ENCODE assay signal across 1 cellular context in the genomic region with DNA sequence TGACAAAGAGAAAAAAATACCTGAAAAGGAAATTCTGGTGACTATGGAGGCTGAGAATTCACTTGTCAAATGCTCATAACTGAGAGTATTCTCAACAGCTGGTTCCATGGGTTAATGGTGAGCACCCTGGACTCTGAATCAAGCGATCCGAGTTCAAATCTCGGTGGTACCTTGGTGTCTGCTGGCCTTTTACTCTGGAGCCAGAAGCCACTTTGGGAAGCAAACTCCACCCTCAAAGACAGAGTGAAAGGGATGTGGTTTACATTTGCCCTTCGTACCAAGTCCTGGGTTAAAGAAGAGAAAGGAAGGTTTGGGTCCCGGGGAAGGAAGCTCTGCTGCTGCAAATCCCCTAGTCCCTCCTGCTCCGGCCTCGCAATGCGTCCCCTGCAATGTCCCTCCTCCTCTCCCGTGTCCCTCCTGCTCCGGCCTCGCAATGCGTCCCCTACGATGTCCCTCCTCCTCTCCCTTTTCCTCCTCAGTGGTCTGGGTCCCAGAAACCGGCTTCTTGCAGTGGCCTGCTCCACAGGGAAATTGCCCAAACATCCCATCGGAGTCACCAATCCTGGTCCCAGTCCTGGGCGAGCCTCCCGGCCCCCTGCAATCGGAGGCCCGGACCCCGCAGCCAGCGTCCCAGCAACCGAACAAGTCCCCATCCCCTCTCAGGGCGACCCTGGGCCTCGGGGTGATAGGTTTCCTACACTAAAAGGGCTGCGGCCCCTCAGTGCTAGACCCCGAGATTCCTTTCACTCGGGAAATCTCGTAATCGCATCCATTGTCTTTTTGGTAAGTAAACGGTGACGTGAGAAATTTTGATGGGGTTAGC.
A peak's percentile ranks its signal among the peaks of the same experiment; 100 is the strongest.
TF ChIP-seq lines count a peak whose summit lies in the region.

No MANE protein-coding gene starts in this region.

TF ChIP-seq in K562, 482 proteins besides CTCF, POLR2A, EP300 and RAD21 (continued from another document and continues in another):
- TF ChIP-seq, protein P1, sequence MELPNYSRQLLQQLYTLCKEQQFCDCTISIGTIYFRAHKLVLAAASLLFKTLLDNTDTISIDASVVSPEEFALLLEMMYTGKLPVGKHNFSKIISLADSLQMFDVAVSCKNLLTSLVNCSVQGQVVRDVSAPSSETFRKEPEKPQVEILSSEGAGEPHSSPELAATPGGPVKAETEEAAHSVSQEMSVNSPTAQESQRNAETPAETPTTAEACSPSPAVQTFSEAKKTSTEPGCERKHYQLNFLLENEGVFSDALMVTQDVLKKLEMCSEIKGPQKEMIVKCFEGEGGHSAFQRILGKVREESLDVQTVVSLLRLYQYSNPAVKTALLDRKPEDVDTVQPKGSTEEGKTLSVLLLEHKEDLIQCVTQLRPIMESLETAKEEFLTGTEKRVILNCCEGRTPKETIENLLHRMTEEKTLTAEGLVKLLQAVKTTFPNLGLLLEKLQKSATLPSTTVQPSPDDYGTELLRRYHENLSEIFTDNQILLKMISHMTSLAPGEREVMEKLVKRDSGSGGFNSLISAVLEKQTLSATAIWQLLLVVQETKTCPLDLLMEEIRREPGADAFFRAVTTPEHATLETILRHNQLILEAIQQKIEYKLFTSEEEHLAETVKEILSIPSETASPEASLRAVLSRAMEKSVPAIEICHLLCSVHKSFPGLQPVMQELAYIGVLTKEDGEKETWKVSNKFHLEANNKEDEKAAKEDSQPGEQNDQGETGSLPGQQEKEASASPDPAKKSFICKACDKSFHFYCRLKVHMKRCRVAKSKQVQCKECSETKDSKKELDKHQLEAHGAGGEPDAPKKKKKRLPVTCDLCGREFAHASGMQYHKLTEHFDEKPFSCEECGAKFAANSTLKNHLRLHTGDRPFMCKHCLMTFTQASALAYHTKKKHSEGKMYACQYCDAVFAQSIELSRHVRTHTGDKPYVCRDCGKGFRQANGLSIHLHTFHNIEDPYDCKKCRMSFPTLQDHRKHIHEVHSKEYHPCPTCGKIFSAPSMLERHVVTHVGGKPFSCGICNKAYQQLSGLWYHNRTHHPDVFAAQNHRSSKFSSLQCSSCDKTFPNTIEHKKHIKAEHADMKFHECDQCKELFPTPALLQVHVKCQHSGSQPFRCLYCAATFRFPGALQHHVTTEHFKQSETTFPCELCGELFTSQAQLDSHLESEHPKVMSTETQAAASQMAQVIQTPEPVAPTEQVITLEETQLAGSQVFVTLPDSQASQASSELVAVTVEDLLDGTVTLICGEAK (IDR thresholded peaks at IDR 0.05): peak; percentile 64
- TF ChIP-seq, protein P1 (CRISPR knock-in tag; IDR thresholded peaks at IDR 0.05): no peak
- no peak for TF ChIP-seq ZNF232 (CRISPR knock-in tag; IDR thresholded peaks at IDR 0.05)
- no peak for TF ChIP-seq ZNF75A (CRISPR knock-in tag; IDR thresholded peaks at IDR 0.05)
- TF ChIP-seq, protein P2, sequence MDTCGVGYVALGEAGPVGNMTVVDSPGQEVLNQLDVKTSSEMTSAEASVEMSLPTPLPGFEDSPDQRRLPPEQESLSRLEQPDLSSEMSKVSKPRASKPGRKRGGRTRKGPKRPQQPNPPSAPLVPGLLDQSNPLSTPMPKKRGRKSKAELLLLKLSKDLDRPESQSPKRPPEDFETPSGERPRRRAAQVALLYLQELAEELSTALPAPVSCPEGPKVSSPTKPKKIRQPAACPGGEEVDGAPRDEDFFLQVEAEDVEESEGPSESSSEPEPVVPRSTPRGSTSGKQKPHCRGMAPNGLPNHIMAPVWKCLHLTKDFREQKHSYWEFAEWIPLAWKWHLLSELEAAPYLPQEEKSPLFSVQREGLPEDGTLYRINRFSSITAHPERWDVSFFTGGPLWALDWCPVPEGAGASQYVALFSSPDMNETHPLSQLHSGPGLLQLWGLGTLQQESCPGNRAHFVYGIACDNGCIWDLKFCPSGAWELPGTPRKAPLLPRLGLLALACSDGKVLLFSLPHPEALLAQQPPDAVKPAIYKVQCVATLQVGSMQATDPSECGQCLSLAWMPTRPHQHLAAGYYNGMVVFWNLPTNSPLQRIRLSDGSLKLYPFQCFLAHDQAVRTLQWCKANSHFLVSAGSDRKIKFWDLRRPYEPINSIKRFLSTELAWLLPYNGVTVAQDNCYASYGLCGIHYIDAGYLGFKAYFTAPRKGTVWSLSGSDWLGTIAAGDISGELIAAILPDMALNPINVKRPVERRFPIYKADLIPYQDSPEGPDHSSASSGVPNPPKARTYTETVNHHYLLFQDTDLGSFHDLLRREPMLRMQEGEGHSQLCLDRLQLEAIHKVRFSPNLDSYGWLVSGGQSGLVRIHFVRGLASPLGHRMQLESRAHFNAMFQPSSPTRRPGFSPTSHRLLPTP (IDR thresholded peaks at IDR 0.05; ENCODE audit: borderline replicate concordance, extremely low read depth, insufficient read length): peak; percentile 22
- no peak for TF ChIP-seq JUNB (CRISPR knock-in tag; conservative IDR thresholded peaks at IDR 0.05)
- 0 out of 2 replicates have a peak, but pooled peaks have one; percentile 18 for TF ChIP-seq ETV1 (tag; conservative IDR thresholded peaks at IDR 0.05; ENCODE audit: low read depth)
- TF ChIP-seq, protein P3, sequence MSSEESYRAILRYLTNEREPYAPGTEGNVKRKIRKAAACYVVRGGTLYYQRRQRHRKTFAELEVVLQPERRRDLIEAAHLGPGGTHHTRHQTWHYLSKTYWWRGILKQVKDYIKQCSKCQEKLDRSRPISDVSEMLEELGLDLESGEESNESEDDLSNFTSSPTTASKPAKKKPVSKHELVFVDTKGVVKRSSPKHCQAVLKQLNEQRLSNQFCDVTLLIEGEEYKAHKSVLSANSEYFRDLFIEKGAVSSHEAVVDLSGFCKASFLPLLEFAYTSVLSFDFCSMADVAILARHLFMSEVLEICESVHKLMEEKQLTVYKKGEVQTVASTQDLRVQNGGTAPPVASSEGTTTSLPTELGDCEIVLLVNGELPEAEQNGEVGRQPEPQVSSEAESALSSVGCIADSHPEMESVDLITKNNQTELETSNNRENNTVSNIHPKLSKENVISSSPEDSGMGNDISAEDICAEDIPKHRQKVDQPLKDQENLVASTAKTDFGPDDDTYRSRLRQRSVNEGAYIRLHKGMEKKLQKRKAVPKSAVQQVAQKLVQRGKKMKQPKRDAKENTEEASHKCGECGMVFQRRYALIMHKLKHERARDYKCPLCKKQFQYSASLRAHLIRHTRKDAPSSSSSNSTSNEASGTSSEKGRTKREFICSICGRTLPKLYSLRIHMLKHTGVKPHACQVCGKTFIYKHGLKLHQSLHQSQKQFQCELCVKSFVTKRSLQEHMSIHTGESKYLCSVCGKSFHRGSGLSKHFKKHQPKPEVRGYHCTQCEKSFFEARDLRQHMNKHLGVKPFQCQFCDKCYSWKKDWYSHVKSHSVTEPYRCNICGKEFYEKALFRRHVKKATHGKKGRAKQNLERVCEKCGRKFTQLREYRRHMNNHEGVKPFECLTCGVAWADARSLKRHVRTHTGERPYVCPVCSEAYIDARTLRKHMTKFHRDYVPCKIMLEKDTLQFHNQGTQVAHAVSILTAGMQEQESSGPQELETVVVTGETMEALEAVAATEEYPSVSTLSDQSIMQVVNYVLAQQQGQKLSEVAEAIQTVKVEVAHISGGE (CRISPR knock-in tag; IDR thresholded peaks at IDR 0.05): 0 out of 6 replicates have a peak, but pooled peaks of 1 of the 3 experiments have one; percentile 23
- peak; percentile 98 for TF ChIP-seq TBP (optimal IDR thresholded peaks at IDR 0.05; ENCODE audit: low read depth, low read length)
- TF ChIP-seq, protein P4, sequence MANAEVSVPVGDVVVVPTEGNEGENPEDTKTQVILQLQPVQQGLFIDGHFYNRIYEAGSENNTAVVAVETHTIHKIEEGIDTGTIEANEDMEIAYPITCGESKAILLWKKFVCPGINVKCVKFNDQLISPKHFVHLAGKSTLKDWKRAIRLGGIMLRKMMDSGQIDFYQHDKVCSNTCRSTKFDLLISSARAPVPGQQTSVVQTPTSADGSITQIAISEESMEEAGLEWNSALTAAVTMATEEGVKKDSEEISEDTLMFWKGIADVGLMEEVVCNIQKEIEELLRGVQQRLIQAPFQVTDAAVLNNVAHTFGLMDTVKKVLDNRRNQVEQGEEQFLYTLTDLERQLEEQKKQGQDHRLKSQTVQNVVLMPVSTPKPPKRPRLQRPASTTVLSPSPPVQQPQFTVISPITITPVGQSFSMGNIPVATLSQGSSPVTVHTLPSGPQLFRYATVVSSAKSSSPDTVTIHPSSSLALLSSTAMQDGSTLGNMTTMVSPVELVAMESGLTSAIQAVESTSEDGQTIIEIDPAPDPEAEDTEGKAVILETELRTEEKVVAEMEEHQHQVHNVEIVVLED (CRISPR knock-in tag; IDR thresholded peaks at IDR 0.05): no peak
- 0 out of 2 replicates have a peak, but pooled peaks have one; percentile 56 for TF ChIP-seq ELF4 (CRISPR knock-in tag; IDR thresholded peaks at IDR 0.05)
- TF ChIP-seq, protein P5, sequence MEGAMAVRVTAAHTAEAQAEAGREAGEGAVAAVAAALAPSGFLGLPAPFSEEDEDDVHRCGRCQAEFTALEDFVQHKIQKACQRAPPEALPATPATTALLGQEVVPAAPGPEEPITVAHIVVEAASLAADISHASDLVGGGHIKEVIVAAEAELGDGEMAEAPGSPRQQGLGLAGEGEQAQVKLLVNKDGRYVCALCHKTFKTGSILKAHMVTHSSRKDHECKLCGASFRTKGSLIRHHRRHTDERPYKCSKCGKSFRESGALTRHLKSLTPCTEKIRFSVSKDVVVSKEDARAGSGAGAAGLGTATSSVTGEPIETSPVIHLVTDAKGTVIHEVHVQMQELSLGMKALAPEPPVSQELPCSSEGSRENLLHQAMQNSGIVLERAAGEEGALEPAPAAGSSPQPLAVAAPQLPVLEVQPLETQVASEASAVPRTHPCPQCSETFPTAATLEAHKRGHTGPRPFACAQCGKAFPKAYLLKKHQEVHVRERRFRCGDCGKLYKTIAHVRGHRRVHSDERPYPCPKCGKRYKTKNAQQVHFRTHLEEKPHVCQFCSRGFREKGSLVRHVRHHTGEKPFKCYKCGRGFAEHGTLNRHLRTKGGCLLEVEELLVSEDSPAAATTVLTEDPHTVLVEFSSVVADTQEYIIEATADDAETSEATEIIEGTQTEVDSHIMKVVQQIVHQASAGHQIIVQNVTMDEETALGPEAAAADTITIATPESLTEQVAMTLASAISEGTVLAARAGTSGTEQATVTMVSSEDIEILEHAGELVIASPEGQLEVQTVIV (CRISPR knock-in tag; IDR thresholded peaks at IDR 0.05; ENCODE audit: borderline replicate concordance): no peak
- TF ChIP-seq POLR2H (tag; IDR thresholded peaks at IDR 0.05; ENCODE audit: low read depth): peak; percentile 99
- TF ChIP-seq FOSL1 (tag; conservative IDR thresholded peaks at IDR 0.05): 0 out of 2 replicates have a peak, but pooled peaks have one; percentile 23
- no peak for TF ChIP-seq HEY1 (CRISPR knock-in tag; IDR thresholded peaks at IDR 0.05; ENCODE audit: borderline replicate concordance)
- no peak for TF ChIP-seq LEF1 (IDR thresholded peaks at IDR 0.05)
- peak; percentile 60; the same call in 1 of the 2 replicates for TF ChIP-seq ZNF263 (CRISPR knock-in tag; IDR thresholded peaks at IDR 0.05; ENCODE audit: borderline replicate concordance)
- TF ChIP-seq ESRRA (IDR thresholded peaks at IDR 0.05; ENCODE audit: borderline replicate concordance, low read depth): peak; percentile 67
- TF ChIP-seq, protein P6, sequence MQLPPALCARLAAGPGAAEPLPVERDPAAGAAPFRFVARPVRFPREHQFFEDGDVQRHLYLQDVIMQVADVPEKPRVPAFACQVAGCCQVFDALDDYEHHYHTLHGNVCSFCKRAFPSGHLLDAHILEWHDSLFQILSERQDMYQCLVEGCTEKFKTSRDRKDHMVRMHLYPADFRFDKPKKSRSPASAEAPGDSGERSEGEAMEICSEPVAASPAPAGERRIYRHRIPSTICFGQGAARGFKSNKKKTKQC (CRISPR knock-in tag; IDR thresholded peaks at IDR 0.05): no peak
- TF ChIP-seq, protein P7, sequence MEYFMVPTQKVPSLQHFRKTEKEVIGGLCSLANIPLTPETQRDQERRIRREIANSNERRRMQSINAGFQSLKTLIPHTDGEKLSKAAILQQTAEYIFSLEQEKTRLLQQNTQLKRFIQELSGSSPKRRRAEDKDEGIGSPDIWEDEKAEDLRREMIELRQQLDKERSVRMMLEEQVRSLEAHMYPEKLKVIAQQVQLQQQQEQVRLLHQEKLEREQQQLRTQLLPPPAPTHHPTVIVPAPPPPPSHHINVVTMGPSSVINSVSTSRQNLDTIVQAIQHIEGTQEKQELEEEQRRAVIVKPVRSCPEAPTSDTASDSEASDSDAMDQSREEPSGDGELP (CRISPR knock-in tag; IDR thresholded peaks at IDR 0.05; ENCODE audit: borderline replicate concordance): no peak
- TF ChIP-seq HCFC1 (IDR thresholded peaks at IDR 0.05; ENCODE audit: low read depth, low read length): no peak
- no peak for TF ChIP-seq ZNF589 (CRISPR knock-in tag; IDR thresholded peaks at IDR 0.05; ENCODE audit: low read depth)
- TF ChIP-seq ZFX (CRISPR knock-in tag; IDR thresholded peaks at IDR 0.05): no peak
- TF ChIP-seq, protein P8, sequence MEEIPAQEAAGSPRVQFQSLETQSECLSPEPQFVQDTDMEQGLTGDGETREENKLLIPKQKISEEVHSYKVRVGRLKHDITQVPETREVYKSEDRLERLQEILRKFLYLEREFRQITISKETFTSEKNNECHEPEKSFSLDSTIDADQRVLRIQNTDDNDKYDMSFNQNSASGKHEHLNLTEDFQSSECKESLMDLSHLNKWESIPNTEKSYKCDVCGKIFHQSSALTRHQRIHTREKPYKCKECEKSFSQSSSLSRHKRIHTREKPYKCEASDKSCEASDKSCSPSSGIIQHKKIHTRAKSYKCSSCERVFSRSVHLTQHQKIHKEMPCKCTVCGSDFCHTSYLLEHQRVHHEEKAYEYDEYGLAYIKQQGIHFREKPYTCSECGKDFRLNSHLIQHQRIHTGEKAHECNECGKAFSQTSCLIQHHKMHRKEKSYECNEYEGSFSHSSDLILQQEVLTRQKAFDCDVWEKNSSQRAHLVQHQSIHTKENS (CRISPR knock-in tag; IDR thresholded peaks at IDR 0.05): no peak
- TF ChIP-seq PHF8 (IDR thresholded peaks at IDR 0.05; ENCODE audit: borderline replicate concordance, low read length): no peak
- TF ChIP-seq CBFB (CRISPR knock-in tag; IDR thresholded peaks at IDR 0.05): no peak
- TF ChIP-seq BRD4 (IDR thresholded peaks at IDR 0.05): no peak
- no peak for TF ChIP-seq FOXA1 (IDR thresholded peaks at IDR 0.05; ENCODE audit: borderline replicate concordance)
- TF ChIP-seq BHLHE40 (IDR thresholded peaks at IDR 0.05; ENCODE audit: low read length): no peak
